In genomic region chr4:95066011-95066410, GRCh38 we compare ENCODE assay signal across 24 cellular contexts.
"Had no signal": no experiment of that assay in that cellular context is flagged by ENCODE, and none has a peak within 500 bp of the region (broad histone marks: within the 10 kb centered on the region; RNA-seq: fewer than 3 reads in every experiment).

No MANE protein-coding gene starts in this region.

- H3K4me3 ChIP-seq: cardiac muscle cell, esophagus muscularis mucosa, gastrocnemius medialis, hepatocyte, right lobe of liver, skin epidermis, testis had no signal

- H3K4me3 Mint-ChIP-seq: activated B cell treated with CpG ODN at 0.5 μM for 24 hours; activated CD8-positive, alpha-beta T cell treated with anti-CD3 and anti-CD28 coated beads for 36 hours; activated naive CD4-positive, alpha-beta T cell treated with anti-CD3 and anti-CD28 coated beads, Interleukin-2, amount 50 U/mL, for 24 hours; natural killer cell; T-helper 2 cell treated with Interferon-gamma antibody and Interleukin-4, amounts not matched to agents 5 μg/mL and 100 μg/mL, for 36 hours had no signal

- H3K27me3 ChIP-seq: cardiac muscle cell, esophagus muscularis mucosa, gastrocnemius medialis, hepatocyte, right lobe of liver, testis had no signal

- H3K9me3 Mint-ChIP-seq: activated B cell treated with CpG ODN at 0.5 μM for 24 hours; activated CD8-positive, alpha-beta T cell treated with anti-CD3 and anti-CD28 coated beads for 36 hours; activated naive CD4-positive, alpha-beta T cell treated with anti-CD3 and anti-CD28 coated beads, Interleukin-2, amount 50 U/mL, for 24 hours; activated T-helper 2 cell treated with anti-CD3 and anti-CD28 coated beads, Interferon-gamma antibody, Interleukin-2, Interleukin-4, amounts not matched to agents 10 μg/mL and 5 μg/mL and 100 μg/mL, durations not matched to agents 14 hours and 24 hours and 36 hours; T-helper 2 cell treated with Interferon-gamma antibody and Interleukin-4, amounts not matched to agents 5 μg/mL and 100 μg/mL, for 36 hours had no signal

- H3K27me3 Mint-ChIP-seq: activated B cell treated with CpG ODN at 0.5 μM for 24 hours; activated CD8-positive, alpha-beta T cell treated with anti-CD3 and anti-CD28 coated beads for 36 hours; activated naive CD4-positive, alpha-beta T cell treated with anti-CD3 and anti-CD28 coated beads, Interleukin-2, amount 50 U/mL, for 24 hours had no signal

- H3K36me3 ChIP-seq: cardiac muscle cell, esophagus muscularis mucosa, gastrocnemius medialis, right lobe of liver had no signal

- H3K27ac Mint-ChIP-seq: activated B cell treated with CpG ODN at 0.5 μM for 24 hours; activated CD8-positive, alpha-beta T cell treated with anti-CD3 and anti-CD28 coated beads for 36 hours; activated naive CD4-positive, alpha-beta T cell treated with anti-CD3 and anti-CD28 coated beads, Interleukin-2, amount 50 U/mL, for 24 hours; activated T-helper 2 cell treated with anti-CD3 and anti-CD28 coated beads, Interferon-gamma antibody, Interleukin-2, Interleukin-4, amounts not matched to agents 10 μg/mL and 5 μg/mL and 100 μg/mL, durations not matched to agents 14 hours and 24 hours and 36 hours; natural killer cell; T-helper 2 cell treated with Interferon-gamma antibody and Interleukin-4, amounts not matched to agents 5 μg/mL and 100 μg/mL, for 36 hours had no signal

- H3K4me1 ChIP-seq: right lobe of liver, testis had no signal

- H3K36me3 Mint-ChIP-seq: activated naive CD4-positive, alpha-beta T cell treated with anti-CD3 and anti-CD28 coated beads, Interleukin-2, amount 50 U/mL, for 24 hours; natural killer cell had no signal

- H3K27ac ChIP-seq: cardiac muscle cell, esophagus muscularis mucosa, gastrocnemius medialis, hepatocyte, right lobe of liver, skin epidermis, testis had no signal

- H2AFZ ChIP-seq: hepatocyte had no signal

- H3K79me2 ChIP-seq: hepatocyte had no signal

- DNase-seq: activated B cell treated with CpG ODN at 0.5 μM for 24 hours; activated CD4-positive, alpha-beta T cell treated with anti-CD3 and anti-CD28 coated beads, Interleukin-2, amount 50 U/mL, for 1 hour; activated CD8-positive, alpha-beta T cell treated with anti-CD3 and anti-CD28 coated beads for 36 hours; activated T-cell treated with anti-CD3 and anti-CD28 coated beads, Interleukin-2, amount 50 U/mL, for 48 hours; cortex of kidney; gastrocnemius medialis; glutamatergic neuron; kidney; left colon; natural killer cell; right lobe of liver; stimulated activated CD4-positive, alpha-beta T cell treated with anti-CD3 and anti-CD28 coated beads, Interleukin-12 subunit alpha, Interleukin-12 subunit beta, amount 100 ng/mL, for 4 hours; stimulated activated CD4-positive, alpha-beta T cell treated with anti-CD3 and anti-CD28 coated beads, Interleukin-4, amount 100 ng/mL, for 1 hour; stimulated activated naive CD8-positive, alpha-beta T cell treated with anti-CD3 and anti-CD28 coated beads, Interleukin-15, Interleukin-2, amounts not matched to agents 100 U/mL and 50 U/mL, for 24 hours; T-helper 1 cell; testis; trophoblast cell had no signal

- H3K4me1 Mint-ChIP-seq: activated B cell treated with CpG ODN at 0.5 μM for 24 hours had no signal

- ATAC-seq: activated CD8-positive, alpha-beta T cell treated with anti-CD3 and anti-CD28 coated beads for 36 hours; gastrocnemius medialis; left colon; natural killer cell; right lobe of liver; stimulated activated naive CD8-positive, alpha-beta T cell treated with anti-CD3 and anti-CD28 coated beads, Interleukin-15, Interleukin-2, amounts not matched to agents 100 U/mL and 50 U/mL, for 24 hours had no signal

- H3K4me2 ChIP-seq: hepatocyte had no signal

- H3K9me3 ChIP-seq: esophagus muscularis mucosa, gastrocnemius medialis, right lobe of liver, testis had no signal
